In the genomic region with DNA sequence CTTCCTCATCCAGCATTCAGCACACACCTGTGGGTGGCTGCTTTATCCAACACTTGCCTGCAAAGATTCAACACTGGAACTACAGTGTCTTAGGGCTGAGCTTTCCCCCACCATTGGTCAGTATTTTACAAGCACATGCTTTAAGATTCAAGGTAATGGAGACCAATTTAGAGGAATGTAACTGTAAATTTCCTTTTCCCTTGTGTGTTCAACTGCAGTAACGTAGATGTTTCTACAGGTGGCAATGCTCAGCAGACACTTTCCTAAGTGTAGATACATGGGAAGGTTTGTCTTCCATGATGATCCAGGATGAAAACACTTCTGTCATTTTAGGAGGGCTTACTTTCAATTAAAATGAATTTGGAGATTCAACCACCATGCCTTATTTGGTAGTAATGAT, we compare ENCODE assay signal across 9 cellular contexts.
DNase-seq lines count a peak whose midpoint lies in the region; TF ChIP-seq lines count a peak whose summit lies in the region.
"Had no signal": no experiment of that assay in that cellular context is flagged by ENCODE, and none has a peak within 500 bp of the region (broad histone marks: within the 10 kb centered on the region; RNA-seq: fewer than 3 reads in every experiment).

No MANE protein-coding gene starts in this region.

- H3K9ac ChIP-seq in endodermal cell (ENCODE audit: extremely low read depth, low read length, poor library complexity, severe bottlenecking), result no peak overlapping the region
- no peak overlapping the region for H3K9ac ChIP-seq in smooth muscle cell (ENCODE audit: low read depth)

- H4K20me1 ChIP-seq in smooth muscle cell (ENCODE audit: low read depth), result no peaks in the 10 kb centered on the region

- intact Hi-C loops in ascending aorta (cut with DNase I), result no loop called here

- no peaks in the 10 kb centered on the region for H3K9me3 Mint-ChIP-seq in endodermal cell

- no peak overlapping the region for H3K4me2 ChIP-seq in smooth muscle cell

- H3K4me1 Mint-ChIP-seq in endodermal cell, result peaks cover 11% of the 10 kb centered on the region

- WGBS in endodermal cell (ENCODE audit: insufficient coverage in 1 of 2, insufficient read length in 1 of 2), 2 experiments, result 77 to 78% methylated on average over 1 of the region's 1 CpG
- 66% methylated on average over 1 of the region's 1 CpG for WGBS in smooth muscle cell (ENCODE audit: low lambda C conversion rate)

- H3K9me3 ChIP-seq in endodermal cell (ENCODE audit: control insufficient read depth, low read length), result no peaks in the 10 kb centered on the region
- no peaks in the 10 kb centered on the region for H3K9me3 ChIP-seq in smooth muscle cell (replicated peaks; ENCODE audit: low read depth)
- no peaks in the 10 kb centered on the region for H3K9me3 ChIP-seq in ascending aorta

- no peak overlapping the region for H3K4me3 Mint-ChIP-seq in endodermal cell

- H3K36me3 Mint-ChIP-seq in endodermal cell (ENCODE audit: low read depth), result no peaks in the 10 kb centered on the region

- H3K36me3 ChIP-seq in endodermal cell (ENCODE audit: control insufficient read depth, insufficient read depth, low read length), result no peaks in the 10 kb centered on the region
- H3K36me3 ChIP-seq in smooth muscle cell (ENCODE audit: low read depth), result no peaks in the 10 kb centered on the region
- H3K36me3 ChIP-seq in ascending aorta, result no peaks in the 10 kb centered on the region

- no peak overlapping the region for H3K27ac Mint-ChIP-seq in endodermal cell

- TF ChIP-seq CTCF in endodermal cell (conservative IDR thresholded peaks at IDR 0.05) (peak; percentile 72), smooth muscle cell (IDR thresholded peaks at IDR 0.05; ENCODE audit: borderline replicate concordance, insufficient read depth, poor library complexity, severe bottlenecking) (peak; percentile 28), ascending aorta (IDR thresholded peaks at IDR 0.05) (no peak)

- H3K4me3 ChIP-seq in endodermal cell (ENCODE audit: low read length) (no peak overlapping the region), smooth muscle cell (no peak overlapping the region), ascending aorta (no peak overlapping the region)

- no peak overlapping the region for H2AFZ ChIP-seq in smooth muscle cell (ENCODE audit: low read depth)

- no peaks in the 10 kb centered on the region for H3K4me1 ChIP-seq in endodermal cell (ENCODE audit: control insufficient read depth, insufficient read depth, low read length)
- H3K4me1 ChIP-seq in smooth muscle cell (ENCODE audit: low read depth), result no peaks in the 10 kb centered on the region
- H3K4me1 ChIP-seq in ascending aorta, result peaks cover 0 to 4% of the 10 kb centered on the region in 2 donors

- no peaks in the 10 kb centered on the region for H3F3A ChIP-seq in smooth muscle cell (ENCODE audit: low read depth)

- peak; percentile 14 for DNase-seq in NCI-H748 (lab: John Stamatoyannopoulos, UW; ENCODE audit: unreplicated experiment)
- no peak for DNase-seq in NCI-H748 treated with DMSO at 0.1 percent for 48 hours (lab: John Stamatoyannopoulos, UW)
- DNase-seq in NCI-H2171 treated with DMSO at 0.1 percent for 48 hours (lab: John Stamatoyannopoulos, UW), result peak; percentile 51
- DNase-seq in endodermal cell, result no peak
- no peak for DNase-seq in smooth muscle cell (lab: John Stamatoyannopoulos, UW; ENCODE audit: unreplicated experiment)
- no peak for DNase-seq in NCI-H1436 (lab: John Stamatoyannopoulos, UW)
- no peak for DNase-seq in ascending aorta (ENCODE audit: low spot score in 2 of 2)
- DNase-seq in stimulated activated CD8-positive, alpha-beta memory T cell treated with anti-CD3 and anti-CD28 coated beads, Interleukin-4, amount 100 ng/mL, for 48 hours, result no peak
- DNase-seq: caudate nucleus had no signal

- no peaks in the 10 kb centered on the region for H3K79me2 ChIP-seq in smooth muscle cell (ENCODE audit: low read depth)

- H3K27me3 Mint-ChIP-seq in endodermal cell (ENCODE audit: insufficient read depth), result peaks cover 30% of the 10 kb centered on the region

- no peak overlapping the region for H3K27ac ChIP-seq in endodermal cell (ENCODE audit: low read depth, low read length)
- no peak overlapping the region for H3K27ac ChIP-seq in smooth muscle cell (ENCODE audit: low read depth)
- no peak overlapping the region for H3K27ac ChIP-seq in ascending aorta

- H3K27me3 ChIP-seq in endodermal cell (ENCODE audit: control insufficient read depth, insufficient read depth, low read length, poor library complexity, severe bottlenecking) (peaks cover 30% of the 10 kb centered on the region), smooth muscle cell (ENCODE audit: low read depth) (no peaks in the 10 kb centered on the region), ascending aorta (no peaks in the 10 kb centered on the region)

Comparison
In these comparisons a context has a peak if more than half of its experiments do, and no peak if none do; other contexts are left out.
1. DNase-seq: peak in NCI-H748 (single experiment) and NCI-H2171 treated with DMSO at 0.1 percent for 48 hours (single experiment); none in NCI-H748 treated with DMSO at 0.1 percent for 48 hours (single experiment), endodermal cell (single experiment), smooth muscle cell (single experiment), NCI-H1436 (single experiment), ascending aorta (0 of 2) and stimulated activated CD8-positive, alpha-beta memory T cell treated with anti-CD3 and anti-CD28 coated beads, Interleukin-4, amount 100 ng/mL, for 48 hours (single experiment).
2. CTCF ChIP-seq: peak in endodermal cell (single experiment) and smooth muscle cell (single experiment); none in ascending aorta (0 of 3).